ENCODE assay signal across 23 cellular contexts in genomic region chr4:155544547-155544946, GRCh38.
"Had no signal": no experiment of that assay in that cellular context is flagged by ENCODE, and none has a peak within 500 bp of the region (broad histone marks: within the 10 kb centered on the region; RNA-seq: fewer than 3 reads in every experiment).

No MANE protein-coding gene starts in this region.

- DNase-seq: activated CD4-positive, alpha-beta T cell treated with anti-CD3 and anti-CD28 coated beads for 48 hours; activated CD4-positive, alpha-beta T cell treated with anti-CD3 and anti-CD28 coated beads, Interleukin-2, amount 50 U/mL, for 48 hours; activated CD8-positive, alpha-beta memory T cell treated with anti-CD3 and anti-CD28 coated beads for 24 hours; activated effector memory CD4-positive, alpha-beta T cell treated with Interleukin-2 at 50 U/mL for 16 hours; activated naive CD4-positive, alpha-beta T cell treated with Interleukin-2 at 50 U/mL for 16 hours; aorta; body of pancreas; foreskin melanocyte; glutamatergic neuron; hippocampal formation; small intestine; stimulated activated CD4-positive, alpha-beta T cell treated with anti-CD3 and anti-CD28 coated beads, Interleukin-4, amount 100 ng/mL, for 24 hours had no signal

- ATAC-seq: body of pancreas; esophagus mucosa; sciatic nerve; stimulated activated effector memory CD8-positive, alpha-beta T cell treated with anti-CD3 and anti-CD28 coated beads, Interleukin-12 subunit alpha, Interleukin-12 subunit beta, amount 100 ng/mL, for 72 hours had no signal

- H3K4me1 ChIP-seq: adrenal gland, body of pancreas, vagina had no signal

- H3K36me3 ChIP-seq: adrenal gland, neutrophil, vagina had no signal

- H3K4me3 ChIP-seq: adrenal gland, body of pancreas, lung, vagina had no signal

- FAIRE-seq: endothelial cell of umbilical vein, keratinocyte, small intestine, TTC549 had no signal

- H3K27ac ChIP-seq: adrenal gland, body of pancreas, neutrophil, vagina, VCaP had no signal

- H3K9me3 ChIP-seq: adrenal gland, body of pancreas, neutrophil, vagina had no signal

- H3K27me3 ChIP-seq: adrenal gland, body of pancreas, neutrophil, vagina had no signal
